ENCODE assay signal across 1 cellular context in the genomic region with DNA sequence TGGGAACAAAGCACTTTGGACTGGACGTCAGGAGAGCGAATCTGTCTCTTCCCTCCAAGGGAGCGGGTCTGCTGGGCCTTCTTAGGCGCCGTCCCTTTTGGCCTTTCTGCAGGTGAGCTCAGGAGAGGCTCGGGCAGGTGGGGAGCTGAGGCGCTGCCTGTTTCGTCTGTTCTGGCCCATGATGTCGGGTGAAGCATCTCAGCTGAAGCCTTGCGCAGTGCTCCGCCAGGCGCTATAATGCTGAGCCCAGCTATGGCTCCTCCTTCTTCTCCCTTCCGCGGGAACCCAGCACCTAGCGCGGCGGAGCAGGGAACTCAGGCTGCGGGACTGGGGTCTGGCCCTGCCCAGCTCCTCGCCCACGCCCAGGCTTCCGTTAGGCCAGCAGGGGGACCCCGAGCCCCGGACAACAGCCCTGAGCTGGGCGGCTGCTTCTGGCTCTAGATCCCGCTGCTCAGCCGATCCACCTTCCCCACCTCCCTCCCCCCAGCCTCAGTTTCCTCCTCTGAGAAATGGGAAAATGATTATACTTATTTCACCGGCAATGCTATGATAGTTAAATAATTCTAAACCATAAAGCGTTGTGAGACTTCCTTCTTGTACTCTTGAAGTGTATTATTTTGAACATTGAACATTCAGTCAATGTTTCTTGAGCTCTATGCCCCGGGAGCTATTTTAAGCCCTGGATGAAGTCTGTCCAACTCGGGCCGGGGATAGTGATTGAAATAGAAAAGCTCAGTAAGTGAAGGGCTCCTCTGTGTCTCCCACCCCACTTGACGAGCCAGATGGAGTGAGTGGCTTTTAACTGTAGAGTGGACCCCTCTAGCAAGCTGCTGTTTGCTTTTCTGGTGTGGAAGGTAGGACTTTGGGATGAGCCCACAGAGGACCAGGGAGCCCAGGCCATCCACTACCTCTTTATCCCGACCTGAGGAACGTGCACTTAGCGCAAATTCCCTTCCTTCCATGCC.
TF ChIP-seq lines count a peak whose summit lies in the region.

No MANE protein-coding gene starts in this region.

TF ChIP-seq in GM23338, 12 proteins besides CTCF, POLR2A, EP300 and RAD21 (continued from another document):
- TF ChIP-seq, protein P1, sequence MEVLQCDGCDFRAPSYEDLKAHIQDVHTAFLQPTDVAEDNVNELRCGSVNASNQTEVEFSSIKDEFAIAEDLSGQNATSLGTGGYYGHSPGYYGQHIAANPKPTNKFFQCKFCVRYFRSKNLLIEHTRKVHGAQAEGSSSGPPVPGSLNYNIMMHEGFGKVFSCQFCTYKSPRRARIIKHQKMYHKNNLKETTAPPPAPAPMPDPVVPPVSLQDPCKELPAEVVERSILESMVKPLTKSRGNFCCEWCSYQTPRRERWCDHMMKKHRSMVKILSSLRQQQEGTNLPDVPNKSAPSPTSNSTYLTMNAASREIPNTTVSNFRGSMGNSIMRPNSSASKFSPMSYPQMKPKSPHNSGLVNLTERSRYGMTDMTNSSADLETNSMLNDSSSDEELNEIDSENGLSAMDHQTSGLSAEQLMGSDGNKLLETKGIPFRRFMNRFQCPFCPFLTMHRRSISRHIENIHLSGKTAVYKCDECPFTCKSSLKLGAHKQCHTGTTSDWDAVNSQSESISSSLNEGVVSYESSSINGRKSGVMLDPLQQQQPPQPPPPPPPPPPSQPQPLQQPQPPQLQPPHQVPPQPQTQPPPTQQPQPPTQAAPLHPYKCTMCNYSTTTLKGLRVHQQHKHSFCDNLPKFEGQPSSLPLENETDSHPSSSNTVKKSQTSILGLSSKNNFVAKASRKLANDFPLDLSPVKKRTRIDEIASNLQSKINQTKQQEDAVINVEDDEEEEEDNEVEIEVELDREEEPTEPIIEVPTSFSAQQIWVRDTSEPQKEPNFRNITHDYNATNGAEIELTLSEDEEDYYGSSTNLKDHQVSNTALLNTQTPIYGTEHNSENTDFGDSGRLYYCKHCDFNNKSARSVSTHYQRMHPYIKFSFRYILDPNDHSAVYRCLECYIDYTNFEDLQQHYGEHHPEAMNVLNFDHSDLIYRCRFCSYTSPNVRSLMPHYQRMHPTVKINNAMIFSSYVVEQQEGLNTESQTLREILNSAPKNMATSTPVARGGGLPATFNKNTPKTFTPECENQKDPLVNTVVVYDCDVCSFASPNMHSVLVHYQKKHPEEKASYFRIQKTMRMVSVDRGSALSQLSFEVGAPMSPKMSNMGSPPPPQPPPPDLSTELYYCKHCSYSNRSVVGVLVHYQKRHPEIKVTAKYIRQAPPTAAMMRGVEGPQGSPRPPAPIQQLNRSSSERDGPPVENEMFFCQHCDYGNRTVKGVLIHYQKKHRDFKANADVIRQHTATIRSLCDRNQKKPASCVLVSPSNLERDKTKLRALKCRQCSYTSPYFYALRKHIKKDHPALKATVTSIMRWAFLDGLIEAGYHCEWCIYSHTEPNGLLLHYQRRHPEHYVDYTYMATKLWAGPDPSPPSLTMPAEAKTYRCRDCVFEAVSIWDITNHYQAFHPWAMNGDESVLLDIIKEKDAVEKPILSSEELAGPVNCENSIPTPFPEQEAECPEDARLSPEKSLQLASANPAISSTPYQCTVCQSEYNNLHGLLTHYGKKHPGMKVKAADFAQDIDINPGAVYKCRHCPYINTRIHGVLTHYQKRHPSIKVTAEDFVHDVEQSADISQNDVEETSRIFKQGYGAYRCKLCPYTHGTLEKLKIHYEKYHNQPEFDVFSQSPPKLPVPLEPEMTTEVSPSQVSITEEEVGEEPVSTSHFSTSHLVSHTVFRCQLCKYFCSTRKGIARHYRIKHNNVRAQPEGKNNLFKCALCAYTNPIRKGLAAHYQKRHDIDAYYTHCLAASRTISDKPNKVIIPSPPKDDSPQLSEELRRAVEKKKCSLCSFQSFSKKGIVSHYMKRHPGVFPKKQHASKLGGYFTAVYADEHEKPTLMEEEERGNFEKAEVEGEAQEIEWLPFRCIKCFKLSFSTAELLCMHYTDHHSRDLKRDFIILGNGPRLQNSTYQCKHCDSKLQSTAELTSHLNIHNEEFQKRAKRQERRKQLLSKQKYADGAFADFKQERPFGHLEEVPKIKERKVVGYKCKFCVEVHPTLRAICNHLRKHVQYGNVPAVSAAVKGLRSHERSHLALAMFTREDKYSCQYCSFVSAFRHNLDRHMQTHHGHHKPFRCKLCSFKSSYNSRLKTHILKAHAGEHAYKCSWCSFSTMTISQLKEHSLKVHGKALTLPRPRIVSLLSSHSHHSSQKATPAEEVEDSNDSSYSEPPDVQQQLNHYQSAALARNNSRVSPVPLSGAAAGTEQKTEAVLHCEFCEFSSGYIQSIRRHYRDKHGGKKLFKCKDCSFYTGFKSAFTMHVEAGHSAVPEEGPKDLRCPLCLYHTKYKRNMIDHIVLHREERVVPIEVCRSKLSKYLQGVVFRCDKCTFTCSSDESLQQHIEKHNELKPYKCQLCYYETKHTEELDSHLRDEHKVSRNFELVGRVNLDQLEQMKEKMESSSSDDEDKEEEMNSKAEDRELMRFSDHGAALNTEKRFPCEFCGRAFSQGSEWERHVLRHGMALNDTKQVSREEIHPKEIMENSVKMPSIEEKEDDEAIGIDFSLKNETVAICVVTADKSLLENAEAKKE (CRISPR knock-in tag; IDR thresholded peaks at IDR 0.05) = no peak
- no peak for TF ChIP-seq CREB1 (CRISPR knock-in tag; IDR thresholded peaks at IDR 0.05; ENCODE audit: low read depth)
- TF ChIP-seq NANOG (IDR thresholded peaks at IDR 0.05; ENCODE audit: borderline replicate concordance) = no peak
- TF ChIP-seq POLR2AphosphoS5 (IDR thresholded peaks at IDR 0.05; ENCODE audit: low read depth) = no peak
- no peak for TF ChIP-seq ZNF331 (CRISPR knock-in tag; IDR thresholded peaks at IDR 0.05; ENCODE audit: low read depth)
TF ChIP-seq in GM23338: peak in this region for 0.
